ENCODE assay signal across 8 cellular contexts in the genomic region with DNA sequence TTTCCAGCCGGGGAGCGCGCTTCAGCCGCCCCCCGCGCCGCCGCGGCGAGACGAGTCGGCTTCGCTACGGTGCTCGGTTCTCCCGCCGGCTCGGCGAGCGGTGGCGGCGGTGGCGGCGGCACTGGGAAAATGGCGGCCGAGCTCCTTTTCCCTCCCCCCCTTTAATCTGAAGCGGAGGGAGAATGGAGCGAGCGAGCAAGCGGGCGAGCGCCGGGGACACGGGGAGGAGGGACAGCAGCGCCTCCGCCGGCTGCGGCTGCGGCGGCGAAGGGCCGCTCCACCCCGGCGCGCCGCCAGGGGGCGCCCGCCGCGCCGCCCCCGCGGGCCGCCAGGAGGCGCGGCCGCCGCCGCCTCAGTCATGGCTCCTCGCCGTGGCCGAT. TPM values are rescaled to one million over a fixed set of nuclear protein-coding genes. Genes with fewer than 3 reads are reported as not detected.
A peak's percentile ranks its signal among the peaks of the same experiment; 100 is the strongest.
DNase-seq lines count a peak whose midpoint lies in the region; ATAC-seq and TF ChIP-seq lines count a peak whose summit lies in the region.

A gene with protein sequence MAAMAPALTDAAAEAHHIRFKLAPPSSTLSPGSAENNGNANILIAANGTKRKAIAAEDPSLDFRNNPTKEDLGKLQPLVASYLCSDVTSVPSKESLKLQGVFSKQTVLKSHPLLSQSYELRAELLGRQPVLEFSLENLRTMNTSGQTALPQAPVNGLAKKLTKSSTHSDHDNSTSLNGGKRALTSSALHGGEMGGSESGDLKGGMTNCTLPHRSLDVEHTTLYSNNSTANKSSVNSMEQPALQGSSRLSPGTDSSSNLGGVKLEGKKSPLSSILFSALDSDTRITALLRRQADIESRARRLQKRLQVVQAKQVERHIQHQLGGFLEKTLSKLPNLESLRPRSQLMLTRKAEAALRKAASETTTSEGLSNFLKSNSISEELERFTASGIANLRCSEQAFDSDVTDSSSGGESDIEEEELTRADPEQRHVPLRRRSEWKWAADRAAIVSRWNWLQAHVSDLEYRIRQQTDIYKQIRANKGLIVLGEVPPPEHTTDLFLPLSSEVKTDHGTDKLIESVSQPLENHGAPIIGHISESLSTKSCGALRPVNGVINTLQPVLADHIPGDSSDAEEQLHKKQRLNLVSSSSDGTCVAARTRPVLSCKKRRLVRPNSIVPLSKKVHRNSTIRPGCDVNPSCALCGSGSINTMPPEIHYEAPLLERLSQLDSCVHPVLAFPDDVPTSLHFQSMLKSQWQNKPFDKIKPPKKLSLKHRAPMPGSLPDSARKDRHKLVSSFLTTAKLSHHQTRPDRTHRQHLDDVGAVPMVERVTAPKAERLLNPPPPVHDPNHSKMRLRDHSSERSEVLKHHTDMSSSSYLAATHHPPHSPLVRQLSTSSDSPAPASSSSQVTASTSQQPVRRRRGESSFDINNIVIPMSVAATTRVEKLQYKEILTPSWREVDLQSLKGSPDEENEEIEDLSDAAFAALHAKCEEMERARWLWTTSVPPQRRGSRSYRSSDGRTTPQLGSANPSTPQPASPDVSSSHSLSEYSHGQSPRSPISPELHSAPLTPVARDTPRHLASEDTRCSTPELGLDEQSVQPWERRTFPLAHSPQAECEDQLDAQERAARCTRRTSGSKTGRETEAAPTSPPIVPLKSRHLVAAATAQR (N-terminal part only) (minus strand): TSS at position 184 of the 380 bp plus-strand sequence. CDS start 21,286 bp downstream, outside the sequence.

- peak within 1 kb of the TSS; percentile 99 for H3K4me3 Mint-ChIP-seq in endothelial cell (ENCODE audit: unreplicated experiment)

- H3K9me3 Mint-ChIP-seq in endothelial cell (ENCODE audit: unreplicated experiment): no peaks in the 10 kb centered on the region

- peaks cover 18% of the 10 kb centered on the region for H3K27me3 Mint-ChIP-seq in endothelial cell (ENCODE audit: unreplicated experiment)

- peak within 1 kb of the TSS; percentile 98 for H3K27ac Mint-ChIP-seq in endothelial cell (ENCODE audit: unreplicated experiment)

- peaks cover 17% of the 10 kb centered on the region for H3K36me3 Mint-ChIP-seq in endothelial cell (ENCODE audit: low read depth, unreplicated experiment)

- ATAC-seq in GM19468 (IDR thresholded peaks at IDR 0.05; ENCODE audit: extremely low read depth, unreplicated experiment): peak; percentile 51

- peaks cover 42% of the 10 kb centered on the region for H3K4me1 Mint-ChIP-seq in endothelial cell (ENCODE audit: unreplicated experiment)

- DNase-seq in COLO829 (ENCODE audit: low spot score) (peak; percentile 90), HT1080 (ENCODE audit: low read depth) (peak; percentile 80), NOMO-1 treated with DMSO at 0.1 percent for 48 hours (lab: John Stamatoyannopoulos, UW; ENCODE audit: unreplicated experiment) (peak; percentile 86), endothelial cell (ENCODE audit: low spot score) (peak; percentile 96), middle frontal gyrus (ENCODE audit: extremely low spot score, low spot score) (peak; percentile 89)
- DNase-seq in activated CD8-positive, alpha-beta memory T cell treated with anti-CD3 and anti-CD28 coated beads, Interleukin-2, amount 50 U/mL, for 24 hours (ENCODE audit: extremely low read depth): peak; percentile 56
- DNase-seq in stimulated activated CD8-positive, alpha-beta memory T cell treated with anti-CD3 and anti-CD28 coated beads, Interleukin-2, amount 100 ng/mL, for 48 hours (ENCODE audit: low read depth in 2 of 2): peak; percentile 63 to 77

- no peak for TF ChIP-seq CTCF in endothelial cell (IDR thresholded peaks at IDR 0.05; ENCODE audit: unreplicated experiment)

RNA-seq across cellular contexts. Expression of the gene that starts here (rescaled TPM):
- total RNA-seq in HT1080 (2014; rRNA removed; shearing (Covaris generic)): 22.7 and 27.5 TPM in 2 replicates
- 16.4 and 18.5 TPM in 2 replicates for polyA plus RNA-seq in HT1080 (2015; cell fraction: cytosol; rRNA removed)
- polyA plus RNA-seq in HT1080 (2015; cell fraction: nucleus; rRNA removed): 53.9 and 57.9 TPM in 2 replicates
- 154 TPM for total RNA-seq in endothelial cell (ENCODE audit: unreplicated experiment)

Comparison
In these comparisons a context has a peak if more than half of its experiments do, and no peak if none do; other contexts are left out.
1. Peak in every context shown above with its lines: DNase-seq and ATAC-seq.